ENCODE assay signal across 10 cellular contexts in genomic region chr15:99143655-99144610, GRCh38. TPM values are rescaled to one million over a fixed set of nuclear protein-coding genes. Genes with fewer than 3 reads are reported as not detected.
DNase-seq lines count a peak whose midpoint lies in the region; ATAC-seq, FAIRE-seq and TF ChIP-seq lines count a peak whose summit lies in the region.
"Had no signal": no experiment of that assay in that cellular context is flagged by ENCODE, and none has a peak within 500 bp of the region (broad histone marks: within the 10 kb centered on the region; RNA-seq: fewer than 3 reads in every experiment).

No MANE protein-coding gene starts in this region.

- H3K36me3 ChIP-seq in adrenal gland (replicated peaks in 1 of 2) (peaks cover 0 to 5% of the 10 kb centered on the region in 2 donors), heart left ventricle (peaks cover 0 to 14% (median 4%) of the 10 kb centered on the region in 9 donors), trophoblast cell (ENCODE audit: control insufficient read depth in 1 of 2, insufficient read depth in 2 of 2, low read length in 2 of 2) (peaks cover 0 to 11% of the 10 kb centered on the region in 2 experiments)

- H2BK120ac ChIP-seq in trophoblast cell (ENCODE audit: insufficient read depth, low read length, poor library complexity): no peak overlapping the region

- H3K27ac ChIP-seq in adrenal gland (peak overlapping the region in 1 of 5 donors; percentile 53), heart left ventricle (peak overlapping the region in 4 of 12 donors; percentile 43 to 98 (median 59)), trophoblast cell (ENCODE audit: low read depth, low read length) (no peak overlapping the region)

- no peak for FAIRE-seq in RCC 7860 (lab: Jason Lieb, UNC)

- H3K14ac ChIP-seq in trophoblast cell (ENCODE audit: low read length): no peak overlapping the region

- H3K4me2 ChIP-seq in trophoblast cell (ENCODE audit: low read length): no peak overlapping the region

- H3K18ac ChIP-seq in trophoblast cell (ENCODE audit: low read length): no peak overlapping the region

- ATAC-seq in heart left ventricle: peak; percentile 62 to 85 (median 78)
- no peak for ATAC-seq in GM19395 (IDR thresholded peaks at IDR 0.05; ENCODE audit: unreplicated experiment)
- ATAC-seq: SK-N-SH treated with all-trans-retinoic acid at 6 μM for 48 hours had no signal

- H3K79me2 ChIP-seq in trophoblast cell (ENCODE audit: control insufficient read depth, insufficient read depth, low read length, poor library complexity): no peaks in the 10 kb centered on the region

- H4K91ac ChIP-seq in trophoblast cell (ENCODE audit: low read depth, low read length): no peak overlapping the region

- no peak overlapping the region for H3K9ac ChIP-seq in trophoblast cell (ENCODE audit: low read length)

- peaks cover 0 to 12% of the 10 kb centered on the region in 2 donors for H3K4me1 ChIP-seq in adrenal gland (replicated peaks in 1 of 2)
- H3K4me1 ChIP-seq in heart left ventricle: peaks cover 0 to 31% (median 7%) of the 10 kb centered on the region in 12 donors
- peaks cover 6% of the 10 kb centered on the region in 2 experiments for H3K4me1 ChIP-seq in trophoblast cell (ENCODE audit: control insufficient read depth in 1 of 2, insufficient read depth in 2 of 2, low read length in 2 of 2)

- H4K8ac ChIP-seq in trophoblast cell (ENCODE audit: low read depth, low read length): peak overlapping the region; percentile 22

- H3K9me3 ChIP-seq in adrenal gland (replicated peaks in 1 of 3) (no peaks in the 10 kb centered on the region), heart left ventricle (no peaks in the 10 kb centered on the region), trophoblast cell (ENCODE audit: insufficient read depth, low read depth, low read length) (no peaks in the 10 kb centered on the region)

- WGBS in adrenal gland, 4 donors: 80 to 87% (median 83%) methylated on average over 7 of the region's 7 CpGs
- 79 to 87% (median 83%) methylated on average over 7 of the region's 7 CpGs for WGBS in heart left ventricle, 4 donors
- WGBS in trophoblast cell (ENCODE audit: extremely low coverage, insufficient coverage, insufficient read length): no CpG with 5 or more reads among the region's 7 CpGs

- DNase-seq in AG20443 (ENCODE audit: low spot score) (peak; percentile 83), adrenal gland (peak in 6 of 7 donors; percentile 66 to 81 (median 70)), heart left ventricle (peak in 2 of 5 donors; percentile 74 to 76), trophoblast cell (peak in 1 of 2 donors; percentile 28), RCC 7860 (ENCODE audit: low spot score) (no peak), HK-2 (ENCODE audit: unreplicated experiment) (no peak), ecto neural progenitor cell (ENCODE audit: low spot score) (no peak)

- TF ChIP-seq CTCF in adrenal gland (IDR thresholded peaks at IDR 0.05) (no peak), heart left ventricle (IDR thresholded peaks at IDR 0.05) (no peak)

- no peak overlapping the region for H2BK5ac ChIP-seq in trophoblast cell (ENCODE audit: low read depth, low read length, poor library complexity)

- intact Hi-C loops in adrenal gland (cut with DNase I): no loop called here
- intact Hi-C loops in heart left ventricle (cut with DNase I): loop anchor here in 1 of 10 donors (5.0 kb wide), 1 partner anchor 37 kb away; the partner anchor contains the start of gene SYNM

- no peak overlapping the region for H2AK5ac ChIP-seq in trophoblast cell (ENCODE audit: low read length)

- no peak overlapping the region for H3K23ac ChIP-seq in trophoblast cell (ENCODE audit: low read length)

- no peak overlapping the region for H3K4me3 ChIP-seq in adrenal gland
- no peak overlapping the region for H3K4me3 ChIP-seq in heart left ventricle
- H3K4me3 ChIP-seq in trophoblast cell (ENCODE audit: low read depth, low read length): no peak overlapping the region
- H3K4me3 ChIP-seq: dorsolateral prefrontal cortex had no signal

- H3K79me1 ChIP-seq in trophoblast cell (ENCODE audit: low read length): no peaks in the 10 kb centered on the region

- H3K4ac ChIP-seq in trophoblast cell (ENCODE audit: low read depth, low read length): no peak overlapping the region

- no peak for TF ChIP-seq POLR2A in adrenal gland (IDR thresholded peaks at IDR 0.05)
- TF ChIP-seq POLR2A in heart left ventricle (IDR thresholded peaks at IDR 0.05): no peak

- H3K27me3 ChIP-seq in adrenal gland: no peaks in the 10 kb centered on the region
- H3K27me3 ChIP-seq in heart left ventricle: no peaks in the 10 kb centered on the region
- no peaks in the 10 kb centered on the region for H3K27me3 ChIP-seq in trophoblast cell (ENCODE audit: insufficient read depth, low read length)
- H3K27me3 ChIP-seq: dorsolateral prefrontal cortex had no signal

- H2BK12ac ChIP-seq in trophoblast cell (ENCODE audit: low read length): no peak overlapping the region

- H2AFZ ChIP-seq in trophoblast cell (ENCODE audit: insufficient read depth, low read length, poor library complexity): no peak overlapping the region

- H4K12ac ChIP-seq in trophoblast cell (ENCODE audit: low read depth, low read length): no peak overlapping the region

RNA-seq across cellular contexts. Expression of gene SYNM, which starts 39.1 kb away (rescaled TPM):
- 10 to 100 TPM; 23.6 to 44.6 (median 38.3) TPM for total RNA-seq in adrenal gland
- 10 to 100 TPM; 11.1 to 25.0 (median 22.0) TPM for polyA plus RNA-seq in adrenal gland
- total RNA-seq in heart left ventricle: 100 to 1,000 TPM; 197 to 455 (median 311) TPM
- 100 to 1,000 TPM; 113 to 154 TPM for polyA plus RNA-seq in heart left ventricle
- polyA plus RNA-seq in trophoblast cell (2013): 5.9 and 6.1 TPM in 2 replicates

Comparison
In these comparisons a context has a peak if more than half of its experiments do, and no peak if none do; other contexts are left out.
1. DNase-seq: peak in AG20443 (single experiment) and adrenal gland (6 of 7); none in RCC 7860 (single experiment), HK-2 (single experiment) and ecto neural progenitor cell (single experiment).
2. RNA of gene SYNM, which starts 39.1 kb away (total RNA-seq): 197 to 455 TPM in heart left ventricle; 23.6 to 44.6 TPM in adrenal gland; every median in the first group is over 4 times any median in the second.